In the genomic region with DNA sequence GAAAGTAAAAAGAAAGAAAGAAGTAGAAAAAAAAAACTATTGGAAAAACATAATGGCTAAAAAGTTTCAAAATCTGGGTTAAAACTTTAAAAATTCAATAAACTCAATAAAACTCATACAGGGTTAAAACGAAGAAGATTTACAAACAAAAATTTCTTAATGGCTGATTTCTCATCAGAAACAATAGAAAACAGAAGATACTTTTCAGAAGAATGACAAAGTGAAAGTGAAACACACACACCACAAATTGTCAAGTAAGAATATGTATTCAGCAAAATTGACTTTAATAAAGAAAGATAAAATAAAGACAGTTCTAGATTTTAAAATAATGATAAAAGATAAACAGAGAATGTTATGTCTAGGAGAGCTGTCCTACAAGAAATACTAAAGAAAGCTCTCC, we compare ENCODE assay signal across 15 cellular contexts.
DNase-seq lines count a peak whose midpoint lies in the region; ATAC-seq, FAIRE-seq and TF ChIP-seq lines count a peak whose summit lies in the region.
"Had no signal": no experiment of that assay in that cellular context is flagged by ENCODE, and none has a peak within 500 bp of the region (broad histone marks: within the 10 kb centered on the region; RNA-seq: fewer than 3 reads in every experiment).

No MANE protein-coding gene starts in this region.

- H3K9ac ChIP-seq in astrocyte (ENCODE audit: low read length): no peak overlapping the region

- H3K27ac Mint-ChIP-seq in astrocyte (ENCODE audit: unreplicated experiment) (no peak overlapping the region), natural killer cell (peak overlapping the region in 1 of 2 donors; percentile 54), endothelial cell (ENCODE audit: unreplicated experiment) (no peak overlapping the region)

- no peaks in the 10 kb centered on the region for H3K9me3 ChIP-seq in MG63
- H3K9me3 ChIP-seq in astrocyte (ENCODE audit: insufficient read depth, low read depth, low read length): no peaks in the 10 kb centered on the region

- ATAC-seq in natural killer cell: no peak
- ATAC-seq: left colon had no signal

- H3K79me2 ChIP-seq in astrocyte (ENCODE audit: insufficient read depth, low read length): no peaks in the 10 kb centered on the region

- no peaks in the 10 kb centered on the region for H3K27me3 Mint-ChIP-seq in astrocyte (ENCODE audit: low read depth, unreplicated experiment)
- H3K27me3 Mint-ChIP-seq in natural killer cell (ENCODE audit: low read depth in 2 of 2): no peaks in the 10 kb centered on the region
- no peaks in the 10 kb centered on the region for H3K27me3 Mint-ChIP-seq in endothelial cell (ENCODE audit: unreplicated experiment)

- H4K20me1 ChIP-seq in astrocyte (ENCODE audit: insufficient read depth, low read length): no peaks in the 10 kb centered on the region

- no peak overlapping the region for H3K4me3 Mint-ChIP-seq in astrocyte (ENCODE audit: unreplicated experiment)
- H3K4me3 Mint-ChIP-seq in natural killer cell: peak overlapping the region; percentile 66
- no peak overlapping the region for H3K4me3 Mint-ChIP-seq in endothelial cell (ENCODE audit: unreplicated experiment)

- DNase-seq in ELR (ENCODE audit: low read depth) (peak; percentile 18), MG63 (no peak), astrocyte (ENCODE audit: low read depth) (no peak), natural killer cell (no peak), GM12892 (ENCODE audit: insufficient read length) (no peak), retina (no peak), endothelial cell (ENCODE audit: low spot score) (no peak)
- DNase-seq: activated CD4-positive, alpha-beta T cell treated with anti-CD3 and anti-CD28 coated beads, Interleukin-2, amount 50 U/mL, for 1 hour; amniotic stem cell; DMS 273 treated with DMSO at 0.1 percent for 48 hours; left colon; SHP77 treated with DMSO at 0.1 percent for 48 hours; stimulated activated CD4-positive, alpha-beta T cell treated with anti-CD3 and anti-CD28 coated beads, Interleukin-4, amount 100 ng/mL, for 1 hour had no signal

- H3K36me3 Mint-ChIP-seq in astrocyte (ENCODE audit: low read depth, unreplicated experiment) (no peaks in the 10 kb centered on the region), natural killer cell (no peaks in the 10 kb centered on the region), endothelial cell (ENCODE audit: low read depth, unreplicated experiment) (no peaks in the 10 kb centered on the region)

- FAIRE-seq in astrocyte (lab: Jason Lieb, UNC) (no peak), GM12892 (lab: Jason Lieb, UNC) (no peak)
- FAIRE-seq: HTR-8/SVneo had no signal

- peak overlapping the region; percentile 15 for H3K4me2 ChIP-seq in astrocyte (ENCODE audit: low read length)

- no peaks in the 10 kb centered on the region for H3K4me1 ChIP-seq in astrocyte (ENCODE audit: insufficient read depth, low read length)

- intact Hi-C loops in natural killer cell (cut with micrococcal nuclease): no loop called here

- H3K27me3 ChIP-seq in MG63 (no peaks in the 10 kb centered on the region), astrocyte (ENCODE audit: insufficient read depth, low read length) (no peaks in the 10 kb centered on the region)

- H2AFZ ChIP-seq in astrocyte (ENCODE audit: low read depth, low read length): no peak overlapping the region

- no peaks in the 10 kb centered on the region for H3K9me3 Mint-ChIP-seq in astrocyte (ENCODE audit: unreplicated experiment)
- no peaks in the 10 kb centered on the region for H3K9me3 Mint-ChIP-seq in natural killer cell
- H3K9me3 Mint-ChIP-seq in endothelial cell (ENCODE audit: unreplicated experiment): no peaks in the 10 kb centered on the region

- H3K27ac ChIP-seq in astrocyte (ENCODE audit: low read depth, low read length): no peak overlapping the region
- H3K27ac ChIP-seq: epithelial cell of prostate had no signal

- H3K36me3 ChIP-seq in MG63 (no peaks in the 10 kb centered on the region), astrocyte (ENCODE audit: insufficient read depth, low read length) (no peaks in the 10 kb centered on the region)

- no peak for TF ChIP-seq POLR2A in GM12892 (IDR thresholded peaks at IDR 0.05; ENCODE audit: low read depth, low read length)

- H3K4me3 ChIP-seq in MG63 (0 out of 2 replicates have a peak overlapping the region, but pooled peaks have one; percentile 1), astrocyte (ENCODE audit: insufficient read depth, low read depth, low read length) (no peak overlapping the region)

- TF ChIP-seq CTCF in astrocyte (IDR thresholded peaks at IDR 0.05; ENCODE audit: insufficient read depth, low read depth, low read length) (no peak), natural killer cell (IDR thresholded peaks at IDR 0.05) (no peak), endothelial cell (IDR thresholded peaks at IDR 0.05; ENCODE audit: unreplicated experiment) (no peak)

- H3K4me1 Mint-ChIP-seq in astrocyte (ENCODE audit: low read depth, unreplicated experiment): no peaks in the 10 kb centered on the region
- H3K4me1 Mint-ChIP-seq in natural killer cell: peaks cover 6 to 8% of the 10 kb centered on the region in 2 donors
- H3K4me1 Mint-ChIP-seq in endothelial cell (ENCODE audit: unreplicated experiment): no peaks in the 10 kb centered on the region
